ENCODE assay signal across 9 cellular contexts in the genomic region with DNA sequence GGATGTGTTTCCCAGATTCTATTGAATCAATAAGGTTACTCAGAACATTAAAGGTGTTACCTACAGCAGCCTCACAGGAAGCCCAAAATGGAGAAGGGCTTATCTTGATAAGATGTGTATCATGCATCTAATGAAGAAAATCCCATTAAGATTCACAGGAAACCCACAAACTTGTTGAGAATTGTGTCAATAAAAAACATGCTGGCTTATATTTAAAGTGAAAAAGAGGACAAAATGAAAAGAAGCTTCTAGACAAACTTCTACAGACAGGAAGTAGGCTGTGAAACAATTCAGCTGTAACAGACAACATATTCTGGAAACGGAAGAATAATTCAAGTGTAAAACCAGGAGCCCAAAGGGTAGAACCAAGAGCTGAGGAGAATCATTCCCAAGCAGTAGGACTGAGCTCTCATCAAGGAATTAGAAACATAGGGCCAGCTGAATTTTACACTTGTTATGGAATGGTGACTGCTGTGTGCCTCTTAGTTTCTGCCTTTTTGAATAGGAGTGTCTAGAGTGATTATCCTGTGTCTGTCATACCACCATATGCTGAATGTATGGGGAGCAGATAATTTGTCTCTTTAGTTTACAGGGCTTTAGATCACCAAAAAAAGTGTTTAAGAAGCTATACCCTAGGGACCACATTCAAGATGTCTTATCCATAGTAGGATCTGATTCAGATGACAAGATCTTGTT. TPM values are rescaled to one million over a fixed set of nuclear protein-coding genes. Genes with fewer than 3 reads are reported as not detected.
DNase-seq lines count a peak whose midpoint lies in the region; ATAC-seq and TF ChIP-seq lines count a peak whose summit lies in the region.
"Had no signal": no experiment of that assay in that cellular context is flagged by ENCODE, and none has a peak within 500 bp of the region (broad histone marks: within the 10 kb centered on the region; RNA-seq: fewer than 3 reads in every experiment).

No MANE protein-coding gene starts in this region.

- peaks cover 11% of the 10 kb centered on the region for H3K36me3 Mint-ChIP-seq in endodermal cell (ENCODE audit: low read depth)

- H3K27me3 Mint-ChIP-seq in endodermal cell (ENCODE audit: insufficient read depth), result no peaks in the 10 kb centered on the region

- TF ChIP-seq EP300 in ovary (IDR thresholded peaks at IDR 0.05), result no peak

- no peak for TF ChIP-seq CTCF in endodermal cell (conservative IDR thresholded peaks at IDR 0.05)
- TF ChIP-seq CTCF in smooth muscle cell (IDR thresholded peaks at IDR 0.05; ENCODE audit: borderline replicate concordance, insufficient read depth, poor library complexity, severe bottlenecking), result no peak
- TF ChIP-seq CTCF in ovary (IDR thresholded peaks at IDR 0.05), result no peak
- TF ChIP-seq CTCF in mammary epithelial cell (conservative IDR thresholded peaks at IDR 0.05 in 1 of 2, IDR thresholded peaks at IDR 0.05 in 1 of 2; ENCODE audit: extremely low read depth in 1 of 2, insufficient read depth in 1 of 2, low read depth in 1 of 2, low read length in 2 of 2), result no peak

- intact Hi-C loops in ovary (cut with DNase I) (no loop called here), mammary epithelial cell (cut with micrococcal nuclease) (no loop called here)

- H3K79me2 ChIP-seq in smooth muscle cell (ENCODE audit: low read depth) (peaks cover 99% of the 10 kb centered on the region), mammary epithelial cell (ENCODE audit: insufficient read depth, low read length) (peaks cover 96% of the 10 kb centered on the region)

- H3K9ac ChIP-seq in endodermal cell (ENCODE audit: extremely low read depth, low read length, poor library complexity, severe bottlenecking) (no peak overlapping the region), smooth muscle cell (ENCODE audit: low read depth) (no peak overlapping the region), mammary epithelial cell (ENCODE audit: insufficient read depth, low read length) (no peak overlapping the region)

- peak; percentile 54 for ATAC-seq in GM18511 (IDR thresholded peaks at IDR 0.05; ENCODE audit: unreplicated experiment)
- no peak for ATAC-seq in HG03521 (IDR thresholded peaks at IDR 0.05; ENCODE audit: unreplicated experiment)

- H2AFZ ChIP-seq in smooth muscle cell (ENCODE audit: low read depth) (no peak overlapping the region), mammary epithelial cell (ENCODE audit: low read depth, low read length) (no peak overlapping the region)

- peak; percentile 29 for DNase-seq in NCI-H524 treated with DMSO at 0.1 percent for 48 hours (lab: John Stamatoyannopoulos, UW)
- no peak for DNase-seq in endodermal cell
- no peak for DNase-seq in smooth muscle cell (lab: John Stamatoyannopoulos, UW; ENCODE audit: unreplicated experiment)
- DNase-seq in ovary, result no peak
- DNase-seq in mammary epithelial cell, result no peak
- DNase-seq: SJCRH30 had no signal

- in situ Hi-C loops in mammary epithelial cell (cut with MboI; ENCODE audit: low sequenced_read_pairs in 2 of 2), result no loop called here

- WGBS in endodermal cell (ENCODE audit: insufficient coverage in 1 of 2, insufficient read length in 1 of 2), 2 experiments, result 88 to 100% methylated on average over 1 of the region's 1 CpG
- WGBS in smooth muscle cell (ENCODE audit: low lambda C conversion rate), result 92% methylated on average over 1 of the region's 1 CpG
- 2 to 17% (median 11%) methylated on average over 1 of the region's 1 CpG for WGBS in ovary, 3 donors
- 100% methylated on average over 1 of the region's 1 CpG for WGBS in mammary epithelial cell (ENCODE audit: low coverage, missing lambda C conversion rate)

- TF ChIP-seq POLR2A in ovary (IDR thresholded peaks at IDR 0.05), result no peak

- no TSS peak for BruUV-seq in mammary epithelial cell (replicated peaks; lab: Mats Ljungman, UMichigan)

- H4K20me1 ChIP-seq in smooth muscle cell (ENCODE audit: low read depth) (peaks cover 98% of the 10 kb centered on the region), mammary epithelial cell (ENCODE audit: insufficient read depth, low read length) (peaks cover 5% of the 10 kb centered on the region)

- H3K27ac Mint-ChIP-seq in endodermal cell, result peak overlapping the region; percentile 36

- no peak overlapping the region for H3K4me3 Mint-ChIP-seq in endodermal cell
- H3K4me3 Mint-ChIP-seq: neural crest cell had no signal

- H3K4me1 ChIP-seq in endodermal cell (ENCODE audit: control insufficient read depth, insufficient read depth, low read length), result peaks cover 2% of the 10 kb centered on the region
- H3K4me1 ChIP-seq in smooth muscle cell (ENCODE audit: low read depth), result no peaks in the 10 kb centered on the region
- peaks cover 8% of the 10 kb centered on the region for H3K4me1 ChIP-seq in ovary (ENCODE audit: insufficient read depth)
- no peaks in the 10 kb centered on the region for H3K4me1 ChIP-seq in mammary epithelial cell (ENCODE audit: insufficient read depth, low read length)
- H3K4me1 ChIP-seq: SJCRH30 had no signal

- H3K9me3 ChIP-seq in endodermal cell (ENCODE audit: control insufficient read depth, low read length), result no peaks in the 10 kb centered on the region
- no peaks in the 10 kb centered on the region for H3K9me3 ChIP-seq in smooth muscle cell (replicated peaks; ENCODE audit: low read depth)
- no peaks in the 10 kb centered on the region for H3K9me3 ChIP-seq in ovary
- H3K9me3 ChIP-seq in mammary epithelial cell (replicated peaks; ENCODE audit: insufficient read depth, low read length), result no peaks in the 10 kb centered on the region
- H3K9me3 ChIP-seq: SJCRH30 had no signal

- CTCF ChIA-PET in mammary epithelial cell (lab: Charles Lee; ENCODE audit: low non-redundant PET), result no interaction called here

- H3K4me2 ChIP-seq in smooth muscle cell (no peak overlapping the region), mammary epithelial cell (ENCODE audit: insufficient read depth, low read depth, low read length) (no peak overlapping the region)

- H3K4me1 Mint-ChIP-seq in endodermal cell, result peaks cover 36% of the 10 kb centered on the region

- dilution Hi-C loops in mammary epithelial cell (cut with HindIII; ENCODE audit: low sequenced_read_pairs), result no loop called here

- H3K36me3 ChIP-seq in endodermal cell (ENCODE audit: control insufficient read depth, insufficient read depth, low read length) (peaks cover 22% of the 10 kb centered on the region), smooth muscle cell (ENCODE audit: low read depth) (no peaks in the 10 kb centered on the region), ovary (no peaks in the 10 kb centered on the region), mammary epithelial cell (ENCODE audit: insufficient read depth, low read length) (peaks cover 13% of the 10 kb centered on the region)

- H3K4me3 ChIP-seq in endodermal cell (ENCODE audit: low read length), result no peak overlapping the region
- H3K4me3 ChIP-seq in smooth muscle cell, result no peak overlapping the region
- no peak overlapping the region for H3K4me3 ChIP-seq in ovary
- no peak overlapping the region for H3K4me3 ChIP-seq in mammary epithelial cell (replicated peaks in 1 of 3; ENCODE audit: insufficient read depth in 1 of 3, low read depth in 2 of 3, low read length in 3 of 3)
- H3K4me3 ChIP-seq: SJCRH30 had no signal

- no peaks in the 10 kb centered on the region for H3K9me3 Mint-ChIP-seq in endodermal cell
- H3K9me3 Mint-ChIP-seq: neural crest cell had no signal

- H3K27ac ChIP-seq in endodermal cell (ENCODE audit: low read depth, low read length), result no peak overlapping the region
- peak overlapping the region; percentile 1 for H3K27ac ChIP-seq in smooth muscle cell (ENCODE audit: low read depth)
- H3K27ac ChIP-seq in ovary, result no peak overlapping the region
- H3K27ac ChIP-seq in mammary epithelial cell (ENCODE audit: insufficient read depth, low read depth, low read length), result no peak overlapping the region
- H3K27ac ChIP-seq: SJCRH30 had no signal

- H3K27me3 ChIP-seq in endodermal cell (ENCODE audit: control insufficient read depth, insufficient read depth, low read length, poor library complexity, severe bottlenecking) (no peaks in the 10 kb centered on the region), smooth muscle cell (ENCODE audit: low read depth) (no peaks in the 10 kb centered on the region), ovary (no peaks in the 10 kb centered on the region), mammary epithelial cell (ENCODE audit: insufficient read depth, low read length) (no peaks in the 10 kb centered on the region)
- H3K27me3 ChIP-seq: SJCRH30 had no signal

- no peaks in the 10 kb centered on the region for H3F3A ChIP-seq in smooth muscle cell (ENCODE audit: low read depth)

RNA-seq across cellular contexts. Expression of gene IMMT, which starts 9.6 kb away (rescaled TPM):
- 10 to 100 TPM; 96.8 to 99.9 TPM for total RNA-seq in endodermal cell
- polyA plus RNA-seq in endodermal cell (2013, experiment 1 of 2), result 108 TPM
- polyA plus RNA-seq in endodermal cell (2013, experiment 2 of 2), result 101 TPM
- 66.4 and 71.1 TPM in 2 replicates for total RNA-seq in smooth muscle cell
- 74.5 and 77.2 TPM in 2 replicates for polyA plus RNA-seq in smooth muscle cell
- total RNA-seq in ovary, result 10 to 100 TPM; 22.8 to 64.9 (median 48.4) TPM
- 10 to 100 TPM; 30.6 to 99.4 TPM for polyA plus RNA-seq in ovary
- total RNA-seq in mammary epithelial cell, result 100 to 1,000 TPM in 1 of 2 donors, 10 to 100 TPM in 1; 78.9 to 102 TPM
- 53.3 TPM for polyA plus RNA-seq in mammary epithelial cell
- polyA minus RNA-seq in mammary epithelial cell, result 85.4 TPM

RNA-seq across cellular contexts. Expression of gene MRPL35, which starts 13.6 kb away (rescaled TPM):
- total RNA-seq in endodermal cell (10 to 100 TPM; 29.8 to 30.9 TPM), smooth muscle cell (37.6 and 49.0 TPM in 2 replicates), ovary (10 to 100 TPM in 6 of 7 donors, 1 to 10 TPM in 1; 9.5 to 29.7 (median 21.4) TPM), mammary epithelial cell (10 to 100 TPM; 30.8 to 39.2 TPM)
- polyA plus RNA-seq in endodermal cell (2013, experiment 1 of 2), result 31.9 TPM
- polyA plus RNA-seq in endodermal cell (2013, experiment 2 of 2), result 33.6 TPM
- polyA plus RNA-seq in smooth muscle cell (27.9 and 31.9 TPM in 2 replicates), ovary (10 to 100 TPM; 18.6 to 49.1 TPM), mammary epithelial cell (56.4 TPM)
- polyA minus RNA-seq in mammary epithelial cell, result 17.9 TPM
